Comparison of ENCODE assay signal across 1 cellular context in genomic region chr18:61963705-61964104, GRCh38.
TF ChIP-seq lines count a peak whose summit lies in the region.

No MANE protein-coding gene starts in this region.

TF ChIP-seq in liver, 16 proteins besides CTCF, POLR2A, EP300 and RAD21 (continued from another document):
- TF ChIP-seq, protein P1, sequence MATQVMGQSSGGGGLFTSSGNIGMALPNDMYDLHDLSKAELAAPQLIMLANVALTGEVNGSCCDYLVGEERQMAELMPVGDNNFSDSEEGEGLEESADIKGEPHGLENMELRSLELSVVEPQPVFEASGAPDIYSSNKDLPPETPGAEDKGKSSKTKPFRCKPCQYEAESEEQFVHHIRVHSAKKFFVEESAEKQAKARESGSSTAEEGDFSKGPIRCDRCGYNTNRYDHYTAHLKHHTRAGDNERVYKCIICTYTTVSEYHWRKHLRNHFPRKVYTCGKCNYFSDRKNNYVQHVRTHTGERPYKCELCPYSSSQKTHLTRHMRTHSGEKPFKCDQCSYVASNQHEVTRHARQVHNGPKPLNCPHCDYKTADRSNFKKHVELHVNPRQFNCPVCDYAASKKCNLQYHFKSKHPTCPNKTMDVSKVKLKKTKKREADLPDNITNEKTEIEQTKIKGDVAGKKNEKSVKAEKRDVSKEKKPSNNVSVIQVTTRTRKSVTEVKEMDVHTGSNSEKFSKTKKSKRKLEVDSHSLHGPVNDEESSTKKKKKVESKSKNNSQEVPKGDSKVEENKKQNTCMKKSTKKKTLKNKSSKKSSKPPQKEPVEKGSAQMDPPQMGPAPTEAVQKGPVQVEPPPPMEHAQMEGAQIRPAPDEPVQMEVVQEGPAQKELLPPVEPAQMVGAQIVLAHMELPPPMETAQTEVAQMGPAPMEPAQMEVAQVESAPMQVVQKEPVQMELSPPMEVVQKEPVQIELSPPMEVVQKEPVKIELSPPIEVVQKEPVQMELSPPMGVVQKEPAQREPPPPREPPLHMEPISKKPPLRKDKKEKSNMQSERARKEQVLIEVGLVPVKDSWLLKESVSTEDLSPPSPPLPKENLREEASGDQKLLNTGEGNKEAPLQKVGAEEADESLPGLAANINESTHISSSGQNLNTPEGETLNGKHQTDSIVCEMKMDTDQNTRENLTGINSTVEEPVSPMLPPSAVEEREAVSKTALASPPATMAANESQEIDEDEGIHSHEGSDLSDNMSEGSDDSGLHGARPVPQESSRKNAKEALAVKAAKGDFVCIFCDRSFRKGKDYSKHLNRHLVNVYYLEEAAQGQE (IDR thresholded peaks at IDR 0.05) = peak; percentile 67
- TF ChIP-seq, protein P2, sequence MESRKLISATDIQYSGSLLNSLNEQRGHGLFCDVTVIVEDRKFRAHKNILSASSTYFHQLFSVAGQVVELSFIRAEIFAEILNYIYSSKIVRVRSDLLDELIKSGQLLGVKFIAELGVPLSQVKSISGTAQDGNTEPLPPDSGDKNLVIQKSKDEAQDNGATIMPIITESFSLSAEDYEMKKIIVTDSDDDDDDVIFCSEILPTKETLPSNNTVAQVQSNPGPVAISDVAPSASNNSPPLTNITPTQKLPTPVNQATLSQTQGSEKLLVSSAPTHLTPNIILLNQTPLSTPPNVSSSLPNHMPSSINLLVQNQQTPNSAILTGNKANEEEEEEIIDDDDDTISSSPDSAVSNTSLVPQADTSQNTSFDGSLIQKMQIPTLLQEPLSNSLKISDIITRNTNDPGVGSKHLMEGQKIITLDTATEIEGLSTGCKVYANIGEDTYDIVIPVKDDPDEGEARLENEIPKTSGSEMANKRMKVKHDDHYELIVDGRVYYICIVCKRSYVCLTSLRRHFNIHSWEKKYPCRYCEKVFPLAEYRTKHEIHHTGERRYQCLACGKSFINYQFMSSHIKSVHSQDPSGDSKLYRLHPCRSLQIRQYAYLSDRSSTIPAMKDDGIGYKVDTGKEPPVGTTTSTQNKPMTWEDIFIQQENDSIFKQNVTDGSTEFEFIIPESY (IDR thresholded peaks at IDR 0.05) = no peak
- TF ChIP-seq SP1 (IDR thresholded peaks at IDR 0.05) = peak; percentile 52
- no peak for TF ChIP-seq YY1 (IDR thresholded peaks at IDR 0.05)
- no peak for TF ChIP-seq TAF1 (conservative IDR thresholded peaks at IDR 0.05)
- TF ChIP-seq HNF4A (conservative IDR thresholded peaks at IDR 0.05) = peak in 1 of 2 donors; percentile 44
- TF ChIP-seq MAX (IDR thresholded peaks at IDR 0.05) = no peak
